In genomic region chr10:122879339-122880273, GRCh38 we compare ENCODE assay signal across 8 cellular contexts. TPM values are rescaled to one million over a fixed set of nuclear protein-coding genes. Genes with fewer than 3 reads are reported as not detected.
A peak's percentile ranks its signal among the peaks of the same experiment; 100 is the strongest.
DNase-seq lines count a peak whose midpoint lies in the region; ATAC-seq and TF ChIP-seq lines count a peak whose summit lies in the region.

Gene FAM24B, minus strand, starts transcription at chr10:122879581. Its CDS starts 29,066 bp downstream, at chr10:122850515.

- peak; percentile 78 for ATAC-seq in GM21423 (IDR thresholded peaks at IDR 0.05; ENCODE audit: unreplicated experiment)
- ATAC-seq in natural killer cell: peak; percentile 88 to 91 (median 90)

- H3K27ac Mint-ChIP-seq in natural killer cell: peak within 1 kb of the TSS; percentile 83 to 93

- H3K4me1 ChIP-seq in stomach: peaks cover 7 to 44% (median 24%) of the 10 kb centered on the region in 4 donors

- TF ChIP-seq POLR2A in stomach (IDR thresholded peaks at IDR 0.05): no peak

- TF ChIP-seq CTCF in fibroblast of mammary gland (conservative IDR thresholded peaks at IDR 0.05; ENCODE audit: control insufficient read depth, insufficient read depth, low read depth, low read length): no peak
- no peak for TF ChIP-seq CTCF in natural killer cell (IDR thresholded peaks at IDR 0.05)
- TF ChIP-seq CTCF in stomach (IDR thresholded peaks at IDR 0.05): no peak

- H3K27ac ChIP-seq in stomach: peak within 1 kb of the TSS; percentile 65 to 80 (median 79)

- DNase-seq in D341Med (ENCODE audit: low spot score) (peak; percentile 23), HuH-7 (ENCODE audit: low spot score) (peak; percentile 93), activated T-helper 1 cell treated with Interleukin-2 at 50 U/mL for 16 hours (ENCODE audit: low read depth) (peak; percentile 89), fibroblast of mammary gland (ENCODE audit: low read depth) (peak; percentile 98), natural killer cell (peak; percentile 84), stomach (peak; percentile 94)

- no peaks in the 10 kb centered on the region for H3K36me3 Mint-ChIP-seq in natural killer cell

- H3K4me3 ChIP-seq in fibroblast of mammary gland (ENCODE audit: control insufficient read depth, low read depth, low read length) (peak within 1 kb of the TSS; percentile 76), stomach (peak within 1 kb of the TSS; percentile 56 to 72 (median 60))

- no peaks in the 10 kb centered on the region for H3K9me3 Mint-ChIP-seq in natural killer cell

- H3K27me3 ChIP-seq in stomach: peaks cover 0 to 4% (median 0%) of the 10 kb centered on the region in 3 donors

- no peaks in the 10 kb centered on the region for H3K9me3 ChIP-seq in stomach

- H3K27me3 Mint-ChIP-seq in natural killer cell (ENCODE audit: low read depth in 2 of 2): no peaks in the 10 kb centered on the region

- H3K4me1 Mint-ChIP-seq in natural killer cell: peaks cover 38 to 42% of the 10 kb centered on the region in 2 donors

- WGBS in stomach, 5 donors: 3 to 9% (median 4%) methylated on average over 29 to 95 of the region's 95 CpGs

- no peaks in the 10 kb centered on the region for H3K36me3 ChIP-seq in stomach

- intact Hi-C loops in natural killer cell (cut with micrococcal nuclease): loop anchor here (1.0 to 2.0 kb wide), 2 partner anchors 101 to 129 kb away; partner anchors contain the start of genes ACADSB, IKZF5 and PSTK
- intact Hi-C loops in stomach (cut with DNase I; ENCODE audit: low total_unique reads): no loop called here

- peak within 1 kb of the TSS; percentile 93 for H3K4me3 Mint-ChIP-seq in natural killer cell

- no peak for TF ChIP-seq EP300 in stomach (IDR thresholded peaks at IDR 0.05)

TF ChIP-seq in PFSK-1, 5 proteins besides CTCF, POLR2A, EP300 and RAD21:
- TF ChIP-seq SIN3A (IDR thresholded peaks at IDR 0.05; ENCODE audit: borderline replicate concordance, insufficient read depth, low read length) (no peak), FOXP2 (optimal IDR thresholded peaks at IDR 0.05; ENCODE audit: borderline replicate concordance, extremely low read depth, extremely low read length, insufficient read depth) (peak; percentile 33), TAF1 (IDR thresholded peaks at IDR 0.05; ENCODE audit: borderline replicate concordance, insufficient read depth, low read length) (0 out of 2 replicates have a peak, but pooled peaks have one; percentile 44), POLR2AphosphoS5 (IDR thresholded peaks at IDR 0.05; ENCODE audit: low read depth, low read length) (peak; percentile 80), REST (IDR thresholded peaks at IDR 0.05; ENCODE audit: insufficient read depth in 1 of 2, low read depth in 2 of 2, low read length in 2 of 2) (0 out of 4 replicates have a peak, but pooled peaks of 1 of the 2 experiments have one; percentile 48)

RNA-seq across cellular contexts. Expression of gene FAM24B, which starts in this region (rescaled TPM):
- polyA plus RNA-seq in PFSK-1 (2012; ENCODE audit: insufficient read length, low read depth): 3.6 TPM
- total RNA-seq in natural killer cell: 10 to 100 TPM in 1 of 3 donors, 1 to 10 TPM in 2; 6.1 to 12.6 (median 8.5) TPM
- total RNA-seq in stomach: 1 to 10 TPM in 3 of 5 donors, not detected in 2; 2.0 to 4.5 (median 2.0) TPM
- 1 to 10 TPM; 3.1 to 4.3 (median 3.7) TPM for polyA plus RNA-seq in stomach

Comparison
In these comparisons a context has a peak if more than half of its experiments do, and no peak if none do; other contexts are left out.
1. Peak in every context shown above with its lines: DNase-seq, ATAC-seq, H3K4me3 ChIP-seq and H3K27ac ChIP-seq.
2. DNase-seq: peak in every context shown above with its lines; median percentile 98 in fibroblast of mammary gland; 94 in stomach; 93 in HuH-7; 89 in activated T-helper 1 cell treated with Interleukin-2 at 50 U/mL for 16 hours; 84 in natural killer cell; 23 in D341Med.